Comparison of ENCODE assay signal across 16 cellular contexts in the genomic region with DNA sequence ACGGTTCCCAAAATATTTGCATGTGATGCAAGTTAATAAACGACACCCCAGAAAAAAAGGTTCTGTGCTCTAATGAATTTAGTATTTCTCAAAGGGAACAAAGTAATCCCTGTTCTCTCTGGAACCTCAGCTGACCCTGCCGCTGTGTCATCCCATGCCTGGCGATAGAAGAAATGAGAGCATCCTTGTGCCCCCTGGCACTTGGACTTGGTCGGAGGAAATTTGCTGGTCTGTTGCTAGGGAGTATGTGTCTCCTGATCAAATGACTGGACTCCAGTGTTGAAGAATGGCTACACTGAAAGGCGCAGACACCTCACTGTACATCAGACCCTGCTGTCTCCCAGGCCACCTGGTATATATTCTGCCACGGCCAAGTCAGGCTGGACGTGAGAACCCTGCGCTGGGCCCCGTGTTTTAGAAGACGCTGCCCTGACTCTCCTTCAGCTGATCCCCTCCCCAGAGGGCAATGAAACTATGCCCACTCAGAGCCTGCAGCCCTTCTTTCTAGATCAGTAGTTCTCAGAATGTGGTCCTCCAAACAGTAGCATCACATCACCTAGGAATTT.
DNase-seq lines count a peak whose midpoint lies in the region; ATAC-seq and TF ChIP-seq lines count a peak whose summit lies in the region.
"Had no signal": no experiment of that assay in that cellular context is flagged by ENCODE, and none has a peak within 500 bp of the region (broad histone marks: within the 10 kb centered on the region; RNA-seq: fewer than 3 reads in every experiment).

No MANE protein-coding gene starts in this region.

- intact Hi-C loops in thyroid gland (cut with DNase I), result no loop called here

- peak overlapping the region in 2 of 3 donors; percentile 13 to 90 for H3K27ac ChIP-seq in thyroid gland
- H3K27ac ChIP-seq: RWPE1 had no signal

- TF ChIP-seq CTCF in neural crest cell (conservative IDR thresholded peaks at IDR 0.05) (no peak), thyroid gland (IDR thresholded peaks at IDR 0.05) (no peak), type B pancreatic cell (conservative IDR thresholded peaks at IDR 0.05) (no peak)

- TF ChIP-seq POLR2A in thyroid gland (IDR thresholded peaks at IDR 0.05), result no peak

- H3K27ac Mint-ChIP-seq in neural crest cell (ENCODE audit: unreplicated experiment) (peak overlapping the region; percentile 87), type B pancreatic cell (no peak overlapping the region)
- no peak overlapping the region for H3K27ac Mint-ChIP-seq in activated T-cell treated with anti-CD3 and anti-CD28 coated beads, Interleukin-2, amount 50 U/mL, for 24 hours
- H3K27ac Mint-ChIP-seq: CD4-positive, alpha-beta memory T cell had no signal

- H3K9me3 Mint-ChIP-seq in neural crest cell (peaks cover 5% of the 10 kb centered on the region), type B pancreatic cell (peaks cover 5% of the 10 kb centered on the region)
- no peaks in the 10 kb centered on the region for H3K9me3 Mint-ChIP-seq in activated T-cell treated with anti-CD3 and anti-CD28 coated beads, Interleukin-2, amount 50 U/mL, for 24 hours
- H3K9me3 Mint-ChIP-seq: CD4-positive, alpha-beta memory T cell had no signal

- H3K4me3 Mint-ChIP-seq in neural crest cell (no peak overlapping the region), type B pancreatic cell (no peak overlapping the region)
- no peak overlapping the region for H3K4me3 Mint-ChIP-seq in activated T-cell treated with anti-CD3 and anti-CD28 coated beads, Interleukin-2, amount 50 U/mL, for 24 hours
- H3K4me3 Mint-ChIP-seq: CD4-positive, alpha-beta memory T cell had no signal

- H3K27me3 ChIP-seq in thyroid gland, result no peaks in the 10 kb centered on the region
- H3K27me3 ChIP-seq: BE2C had no signal

- H3K4me1 ChIP-seq in thyroid gland, result peaks cover 33 to 40% of the 10 kb centered on the region in 2 donors
- H3K4me1 ChIP-seq: BE2C had no signal

- H3K4me3 ChIP-seq in thyroid gland (replicated peaks in 1 of 3), result no peak overlapping the region
- H3K4me3 ChIP-seq: K562 had no signal

- H3K36me3 ChIP-seq in thyroid gland, result no peaks in the 10 kb centered on the region
- H3K36me3 ChIP-seq: BE2C had no signal

- peaks cover 3% of the 10 kb centered on the region for H3K36me3 Mint-ChIP-seq in neural crest cell (ENCODE audit: low read depth)
- no peaks in the 10 kb centered on the region for H3K36me3 Mint-ChIP-seq in activated T-cell treated with anti-CD3 and anti-CD28 coated beads, Interleukin-2, amount 50 U/mL, for 24 hours (ENCODE audit: low read depth)
- no peaks in the 10 kb centered on the region for H3K36me3 Mint-ChIP-seq in type B pancreatic cell
- H3K36me3 Mint-ChIP-seq: CD4-positive, alpha-beta memory T cell had no signal

- no peaks in the 10 kb centered on the region for H3K9me3 ChIP-seq in thyroid gland
- H3K9me3 ChIP-seq: BE2C had no signal

- peaks cover 38% of the 10 kb centered on the region for H3K4me1 Mint-ChIP-seq in neural crest cell
- peaks cover 7% of the 10 kb centered on the region for H3K4me1 Mint-ChIP-seq in activated T-cell treated with anti-CD3 and anti-CD28 coated beads, Interleukin-2, amount 50 U/mL, for 24 hours (ENCODE audit: low read depth)
- peaks cover 17% of the 10 kb centered on the region for H3K4me1 Mint-ChIP-seq in type B pancreatic cell (ENCODE audit: unreplicated experiment)

- H3K27me3 Mint-ChIP-seq in neural crest cell (ENCODE audit: low read depth) (no peaks in the 10 kb centered on the region), type B pancreatic cell (no peaks in the 10 kb centered on the region)
- H3K27me3 Mint-ChIP-seq in activated T-cell treated with anti-CD3 and anti-CD28 coated beads, Interleukin-2, amount 50 U/mL, for 24 hours, result peaks cover 33% of the 10 kb centered on the region

- WGBS in thyroid gland, 2 donors, result 64 to 72% methylated on average over 10 to 11 of the region's 11 CpGs

- ATAC-seq in GM19023 (IDR thresholded peaks at IDR 0.05; ENCODE audit: unreplicated experiment), result no peak
- ATAC-seq: K562 had no signal

- peak; percentile 56 for DNase-seq in RPMI7951 (ENCODE audit: low read depth)
- peak; percentile 87 for DNase-seq in globus pallidus (ENCODE audit: low spot score)
- DNase-seq in neural crest cell (ENCODE audit: low read depth, low spot score), result no peak
- peak; percentile 15 to 30 for DNase-seq in thyroid gland
- no peak for DNase-seq in activated T-cell treated with anti-CD3 and anti-CD28 coated beads, Interleukin-2, amount 50 U/mL, for 24 hours
- DNase-seq in type B pancreatic cell (ENCODE audit: extremely low spot score, unreplicated experiment), result no peak
- DNase-seq: BE2C; CD4-positive, alpha-beta memory T cell; NCI-H1417 treated with DMSO at 0.1 percent for 48 hours; NCI-H1930; NCI-H2171 treated with DMSO at 0.1 percent for 48 hours; NCI-H748 treated with DMSO at 0.1 percent for 48 hours; OCI-M1 had no signal

Comparison
In these comparisons a context has a peak if more than half of its experiments do, and no peak if none do; other contexts are left out.
1. DNase-seq: peak in RPMI7951 (single experiment), globus pallidus (single experiment) and thyroid gland (2 of 2); none in neural crest cell (single experiment), activated T-cell treated with anti-CD3 and anti-CD28 coated beads, Interleukin-2, amount 50 U/mL, for 24 hours (single experiment) and type B pancreatic cell (single experiment).